ENCODE assay signal across 13 cellular contexts in the genomic region with DNA sequence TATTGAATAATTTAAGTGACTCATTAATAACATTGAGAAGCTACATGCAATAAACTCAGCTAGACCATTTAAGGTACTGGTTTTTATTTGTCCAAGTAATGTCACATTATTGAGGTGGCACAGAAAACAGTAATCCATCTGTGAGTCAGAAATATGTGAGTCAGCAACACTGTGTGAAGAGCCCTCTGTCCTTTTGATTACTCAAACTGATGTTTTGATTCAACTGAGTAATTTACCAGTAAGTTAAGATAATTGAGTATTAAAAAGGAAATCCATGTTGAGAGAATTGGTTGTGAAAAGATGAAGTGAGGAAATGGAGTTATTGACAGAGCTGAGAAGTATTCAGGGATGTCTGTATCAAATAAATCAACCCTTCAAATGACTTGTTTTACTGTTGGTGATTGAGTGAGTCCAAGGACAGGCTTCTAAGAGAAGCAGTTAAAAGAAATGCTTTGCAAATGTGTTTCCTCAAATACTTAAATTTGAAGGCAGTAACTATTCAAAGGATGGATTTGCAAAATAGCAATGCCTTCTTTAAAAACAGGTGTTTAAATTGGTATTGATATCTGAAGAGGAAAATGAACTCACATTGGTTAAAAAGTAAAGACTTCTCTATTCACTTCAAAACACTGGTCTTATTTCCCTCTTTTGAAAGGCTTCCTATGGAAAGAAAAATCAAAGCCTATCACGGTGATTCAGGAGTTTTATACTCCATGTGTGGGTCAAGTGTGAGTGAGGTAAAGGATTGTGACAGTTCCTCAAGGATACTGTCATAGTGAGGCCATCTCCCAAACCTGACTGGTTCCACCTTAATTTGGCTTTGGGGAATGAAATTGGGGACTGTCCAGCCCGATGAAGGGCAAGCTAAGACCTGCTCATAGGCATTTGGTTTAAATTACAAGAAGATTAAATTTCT.
DNase-seq lines count a peak whose midpoint lies in the region; ATAC-seq and TF ChIP-seq lines count a peak whose summit lies in the region.
"Had no signal": no experiment of that assay in that cellular context is flagged by ENCODE, and none has a peak within 500 bp of the region (broad histone marks: within the 10 kb centered on the region; RNA-seq: fewer than 3 reads in every experiment).

No MANE protein-coding gene starts in this region.

- TF ChIP-seq POLR2A in prostate gland (IDR thresholded peaks at IDR 0.05), result no peak

- H3K9ac ChIP-seq in H9 (ENCODE audit: extremely low read depth, insufficient read length, low read length), result no peak overlapping the region

- no peak overlapping the region for H2BK12ac ChIP-seq in H9 (ENCODE audit: insufficient read length, low read depth, low read length)

- TF ChIP-seq CTCF in dorsolateral prefrontal cortex (IDR thresholded peaks at IDR 0.05 in 54 of 56, conservative IDR thresholded peaks at IDR 0.05 in 2 of 56; ENCODE audit: low read depth in 1 of 56, partially characterized antibody in 56 of 56) (no peak), prostate gland (IDR thresholded peaks at IDR 0.05) (no peak), H9 (conservative IDR thresholded peaks at IDR 0.05) (no peak)

- no peak overlapping the region for H3K27ac Mint-ChIP-seq in activated naive CD8-positive, alpha-beta T cell treated with anti-CD3 and anti-CD28 coated beads, Interleukin-2, amount 50 U/mL, for 24 hours
- H3K27ac Mint-ChIP-seq in activated naive CD8-positive, alpha-beta T cell treated with anti-CD3 and anti-CD28 coated beads for 36 hours, result no peak overlapping the region
- H3K27ac Mint-ChIP-seq in H9, result 0 out of 7 replicates have a peak overlapping the region, but pooled peaks of 1 of the 3 experiments have one; percentile 24
- H3K27ac Mint-ChIP-seq: activated naive CD8-positive, alpha-beta T cell had no signal

- no peak overlapping the region for H4K5ac ChIP-seq in H9 (ENCODE audit: insufficient read length, low read depth, low read length)

- no peaks in the 10 kb centered on the region for H3K23me2 ChIP-seq in H9 (ENCODE audit: insufficient read length, low read depth, low read length, poor library complexity, severe bottlenecking)

- H3K4me3 ChIP-seq in dorsolateral prefrontal cortex (no peak overlapping the region), prostate gland (no peak overlapping the region)
- H3K4me3 ChIP-seq: SJCRH30, upper lobe of right lung had no signal

- no peak overlapping the region for H2BK15ac ChIP-seq in H9 (ENCODE audit: low read depth, low read length)

- no peaks in the 10 kb centered on the region for H3K79me1 ChIP-seq in H9 (ENCODE audit: insufficient read depth, low read depth, low read length, poor library complexity, severe bottlenecking)

- H4K8ac ChIP-seq in H9 (replicated peaks; ENCODE audit: insufficient read length, low read depth, low read length), result no peak overlapping the region

- H3K27me3 ChIP-seq in dorsolateral prefrontal cortex, result no peaks in the 10 kb centered on the region
- no peaks in the 10 kb centered on the region for H3K27me3 ChIP-seq in prostate gland (replicated peaks; ENCODE audit: insufficient read depth)
- H3K27me3 ChIP-seq in H9 (ENCODE audit: insufficient read depth, low read length), result no peaks in the 10 kb centered on the region
- H3K27me3 ChIP-seq: SJCRH30 had no signal

- DNase-seq in activated naive CD8-positive, alpha-beta T cell treated with anti-CD3 and anti-CD28 coated beads, Interleukin-2, amount 50 U/mL, for 24 hours, result no peak
- no peak for DNase-seq in activated naive CD8-positive, alpha-beta T cell treated with anti-CD3 and anti-CD28 coated beads for 36 hours
- DNase-seq in NCI-H460 (ENCODE audit: extremely low read depth, low read depth) (peak; percentile 83), dorsolateral prefrontal cortex (no peak), superior temporal gyrus (ENCODE audit: extremely low spot score) (peak; percentile 54), prostate gland (ENCODE audit: low spot score) (no peak), NCI-H510A treated with DMSO at 0.1 percent for 48 hours (lab: John Stamatoyannopoulos, UW) (no peak), H9 (no peak)
- DNase-seq: activated CD4-positive, alpha-beta T cell treated with anti-CD3 and anti-CD28 coated beads for 1 hour; SJCRH30; upper lobe of right lung had no signal

- intact Hi-C loops in dorsolateral prefrontal cortex (cut with DNase I), result no loop called here
- intact Hi-C loops in prostate gland (cut with DNase I), result no loop called here

- H3K9me3 Mint-ChIP-seq in activated naive CD8-positive, alpha-beta T cell treated with anti-CD3 and anti-CD28 coated beads, Interleukin-2, amount 50 U/mL, for 24 hours, result no peaks in the 10 kb centered on the region
- no peaks in the 10 kb centered on the region for H3K9me3 Mint-ChIP-seq in activated naive CD8-positive, alpha-beta T cell treated with anti-CD3 and anti-CD28 coated beads for 36 hours
- no peaks in the 10 kb centered on the region for H3K9me3 Mint-ChIP-seq in H9

- no peak overlapping the region for H3K4ac ChIP-seq in H9 (ENCODE audit: low read depth, low read length)

- no peaks in the 10 kb centered on the region for H3K36me3 ChIP-seq in prostate gland
- H3K36me3 ChIP-seq: SJCRH30, upper lobe of right lung had no signal

- peaks cover 5% of the 10 kb centered on the region for H3K27me3 Mint-ChIP-seq in activated naive CD8-positive, alpha-beta T cell treated with anti-CD3 and anti-CD28 coated beads, Interleukin-2, amount 50 U/mL, for 24 hours
- H3K27me3 Mint-ChIP-seq in activated naive CD8-positive, alpha-beta T cell treated with anti-CD3 and anti-CD28 coated beads for 36 hours, result peaks cover 13% of the 10 kb centered on the region
- H3K27me3 Mint-ChIP-seq in H9 (ENCODE audit: low read depth), result no peaks in the 10 kb centered on the region; the same call in 1 of the 2 replicates

- no peak overlapping the region for H3K4me2 ChIP-seq in H9 (ENCODE audit: insufficient read depth, insufficient read length, low read length)

- peaks cover 5% of the 10 kb centered on the region for H3K4me1 Mint-ChIP-seq in activated naive CD8-positive, alpha-beta T cell treated with anti-CD3 and anti-CD28 coated beads, Interleukin-2, amount 50 U/mL, for 24 hours
- H3K4me1 Mint-ChIP-seq in activated naive CD8-positive, alpha-beta T cell treated with anti-CD3 and anti-CD28 coated beads for 36 hours, result peaks cover 2% of the 10 kb centered on the region
- peaks cover 3 to 6% of the 10 kb centered on the region in 2 experiments; a peak in 1 of 4 replicates for H3K4me1 Mint-ChIP-seq in H9

- no peaks in the 10 kb centered on the region for H3K36me3 Mint-ChIP-seq in activated naive CD8-positive, alpha-beta T cell treated with anti-CD3 and anti-CD28 coated beads, Interleukin-2, amount 50 U/mL, for 24 hours (ENCODE audit: low read depth)
- H3K36me3 Mint-ChIP-seq in activated naive CD8-positive, alpha-beta T cell treated with anti-CD3 and anti-CD28 coated beads for 36 hours, result no peaks in the 10 kb centered on the region
- H3K36me3 Mint-ChIP-seq in H9 (ENCODE audit: insufficient read depth in 1 of 3, low read depth in 3 of 3), result no peaks in the 10 kb centered on the region
- H3K36me3 Mint-ChIP-seq: activated naive CD8-positive, alpha-beta T cell had no signal

- no peaks in the 10 kb centered on the region for H3K79me2 ChIP-seq in H9 (ENCODE audit: insufficient read depth, low read length)

- no peak overlapping the region for H3T11ph ChIP-seq in H9 (ENCODE audit: low read length)

- H2BK5ac ChIP-seq in H9 (ENCODE audit: insufficient read length, low read length), result no peak overlapping the region

- no peak overlapping the region for H2AK5ac ChIP-seq in H9 (ENCODE audit: insufficient read length, low read length)

- H3K4me1 ChIP-seq in prostate gland (replicated peaks) (no peaks in the 10 kb centered on the region), H9 (ENCODE audit: insufficient read depth, low read length) (no peaks in the 10 kb centered on the region)
- H3K4me1 ChIP-seq: upper lobe of right lung had no signal

- H3K9me3 ChIP-seq in prostate gland (no peaks in the 10 kb centered on the region), H9 (ENCODE audit: control insufficient read depth, low read depth, low read length) (no peaks in the 10 kb centered on the region)
- H3K9me3 ChIP-seq: SJCRH30, upper lobe of right lung had no signal

- no peak overlapping the region for H2BK20ac ChIP-seq in H9 (ENCODE audit: low read depth, low read length, poor library complexity, severe bottlenecking)

- no peak overlapping the region for H3K23ac ChIP-seq in H9 (ENCODE audit: insufficient read length, low read depth, low read length)

- H3K56ac ChIP-seq in H9 (ENCODE audit: insufficient read length, low read depth, low read length), result no peak overlapping the region

- no peak overlapping the region for H2AFZ ChIP-seq in H9 (ENCODE audit: low read length)

- H3K4me3 Mint-ChIP-seq in activated naive CD8-positive, alpha-beta T cell treated with anti-CD3 and anti-CD28 coated beads, Interleukin-2, amount 50 U/mL, for 24 hours, result no peak overlapping the region
- no peak overlapping the region for H3K4me3 Mint-ChIP-seq in activated naive CD8-positive, alpha-beta T cell treated with anti-CD3 and anti-CD28 coated beads for 36 hours
- no peak overlapping the region for H3K4me3 Mint-ChIP-seq in H9
- H3K4me3 Mint-ChIP-seq: activated naive CD8-positive, alpha-beta T cell had no signal

- H3K18ac ChIP-seq in H9 (ENCODE audit: insufficient read length, low read depth, low read length), result no peak overlapping the region

- H4K20me1 ChIP-seq in H9 (ENCODE audit: control insufficient read depth, insufficient read depth, insufficient read length), result no peaks in the 10 kb centered on the region

- no peak overlapping the region for H4K91ac ChIP-seq in H9 (ENCODE audit: insufficient read length, low read depth, low read length)

- H2BK120ac ChIP-seq in H9 (ENCODE audit: low read depth, low read length, poor library complexity, severe bottlenecking), result no peak overlapping the region

- H3K14ac ChIP-seq in H9 (ENCODE audit: insufficient read depth, low read length), result no peak overlapping the region

- peak overlapping the region in 38 of 59 donors; percentile 0 to 81 (median 46) for H3K27ac ChIP-seq in dorsolateral prefrontal cortex
- H3K27ac ChIP-seq in prostate gland, result no peak overlapping the region
- no peak overlapping the region for H3K27ac ChIP-seq in H9 (ENCODE audit: insufficient read length, low read depth, low read length)
- H3K27ac ChIP-seq: C4-2B, SJCRH30, upper lobe of right lung had no signal

- peak; percentile 86 for ATAC-seq in activated naive CD8-positive, alpha-beta T cell treated with anti-CD3 and anti-CD28 coated beads, Interleukin-2, amount 50 U/mL, for 24 hours
- ATAC-seq: upper lobe of right lung had no signal

- 34% methylated on average over 2 of the region's 2 CpGs for WGBS in prostate gland
- no CpG with 5 or more reads among the region's 2 CpGs for WGBS in H9 (ENCODE audit: extremely low coverage, insufficient read length, low lambda C conversion rate)

Comparison
In these comparisons a context has a peak if more than half of its experiments do, and no peak if none do; other contexts are left out.
1. DNase-seq: peak in NCI-H460 (single experiment) and superior temporal gyrus (single experiment); none in activated naive CD8-positive, alpha-beta T cell treated with anti-CD3 and anti-CD28 coated beads, Interleukin-2, amount 50 U/mL, for 24 hours (single experiment), activated naive CD8-positive, alpha-beta T cell treated with anti-CD3 and anti-CD28 coated beads for 36 hours (single experiment), dorsolateral prefrontal cortex (0 of 10), prostate gland (single experiment), NCI-H510A treated with DMSO at 0.1 percent for 48 hours (single experiment) and H9 (single experiment).
2. H3K27ac ChIP-seq: peak in dorsolateral prefrontal cortex (38 of 59); none in prostate gland (0 of 2) and H9 (single experiment).